In genomic region chr7:117262546-117262945, GRCh38 we compare ENCODE assay signal across 24 cellular contexts.
"Had no signal": no experiment of that assay in that cellular context is flagged by ENCODE, and none has a peak within 500 bp of the region (broad histone marks: within the 10 kb centered on the region; RNA-seq: fewer than 3 reads in every experiment).

No MANE protein-coding gene starts in this region.

- H3K4me3 ChIP-seq: left ventricle myocardium inferior, lung, mucosa of descending colon, ovary, right atrium auricular region, skin epidermis, suprapubic skin, thoracic aorta, tibial artery, upper lobe of right lung had no signal

- DNase-seq: hypothalamus; immature natural killer cell; left ventricle myocardium inferior; midbrain; mucosa of descending colon; naive thymus-derived CD4-positive, alpha-beta T cell; ovary; stimulated activated CD4-positive, alpha-beta T cell treated with anti-CD3 and anti-CD28 coated beads, Interleukin-12 subunit alpha, Interleukin-12 subunit beta, amount 100 ng/mL, for 4 hours; stimulated activated CD4-positive, alpha-beta T cell treated with anti-CD3 and anti-CD28 coated beads, Interleukin-15, amount 100 ng/mL, for 24 hours; stimulated activated CD4-positive, alpha-beta T cell treated with anti-CD3 and anti-CD28 coated beads, Interleukin-2, amount 100 ng/mL, for 24 hours; stimulated activated CD4-positive, alpha-beta T cell treated with anti-CD3 and anti-CD28 coated beads, Interleukin-4, amount 100 ng/mL, for 1 hour; stimulated activated naive B cell treated with anti-CD40 and anti-IgM and Interleukin-4, amounts not matched to agents 10 μg/mL and 1 μg/mL and 100 μg/mL, for 72 hours; tibial artery; trophoblast cell; upper lobe of right lung had no signal

- ATAC-seq: mucosa of descending colon; naive thymus-derived CD4-positive, alpha-beta T cell; natural killer cell treated with Interleukin-12 subunit alpha and Interleukin-12 subunit beta and Interleukin-15 and Interleukin-18, amount 100 ng/mL, for 72 hours; sciatic nerve; stimulated activated naive B cell treated with anti-CD40 and anti-IgM and Interleukin-4, amounts not matched to agents 10 μg/mL and 1 μg/mL and 100 μg/mL, for 72 hours; upper lobe of right lung had no signal

- H3K27me3 ChIP-seq: ovary, right atrium auricular region, suprapubic skin, tibial artery, upper lobe of right lung had no signal

- H3K4me1 ChIP-seq: left ventricle myocardium inferior, right atrium auricular region, suprapubic skin, tibial artery, upper lobe of right lung had no signal

- H3K27ac ChIP-seq: left ventricle myocardium inferior, ovary, right atrium auricular region, skin epidermis, suprapubic skin, thoracic aorta, tibial artery, upper lobe of right lung had no signal

- FAIRE-seq: islet of Langerhans, urothelium cell line had no signal
